In genomic region chr10:118485641-118486040, GRCh38 we compare ENCODE assay signal across 33 cellular contexts.
"Had no signal": no experiment of that assay in that cellular context is flagged by ENCODE, and none has a peak within 500 bp of the region (broad histone marks: within the 10 kb centered on the region; RNA-seq: fewer than 3 reads in every experiment).

No MANE protein-coding gene starts in this region.

- FAIRE-seq: endometrium, frontal cortex, small intestine had no signal

- H3K27me3 Mint-ChIP-seq: T-helper 17 cell had no signal

- H3K36me3 ChIP-seq: cardiac muscle cell, colonic mucosa, ovary, prostate gland, sigmoid colon, upper lobe of right lung had no signal

- H3K4me1 ChIP-seq: body of pancreas, colonic mucosa, prostate gland, sigmoid colon, upper lobe of right lung had no signal

- DNase-seq: activated CD4-positive, alpha-beta T cell treated with anti-CD3 and anti-CD28 coated beads, Interleukin-2, amount 50 U/mL, for 1 hour; activated CD8-positive, alpha-beta T cell treated with anti-CD3 and anti-CD28 coated beads for 36 hours; activated gamma-delta T cell treated with Interleukin-2 at 50 U/mL for 16 hours; activated T-cell treated with anti-CD3 and anti-CD28 coated beads, Interleukin-2, amount 50 U/mL, for 4 hours; anterior cingulate cortex; body of pancreas; cerebellar nuclear complex; colonic mucosa; effector CD8-positive, alpha-beta T cell; islet precursor cell; left cardiac atrium; left ventricle myocardium superior; ovary; retina; sigmoid colon; small intestine; stimulated activated CD4-positive, alpha-beta T cell treated with anti-CD3 and anti-CD28 coated beads, Interleukin-4, amount 100 ng/mL, for 24 hours; stimulated activated naive CD8-positive, alpha-beta T cell treated with anti-CD3 and anti-CD28 coated beads, Interleukin-15, amount 100 ng/mL, for 72 hours; substantia nigra; SW 1271; T-helper 17 cell; upper lobe of right lung had no signal

- H3K36me3 Mint-ChIP-seq: stimulated activated effector memory CD8-positive, alpha-beta T cell treated with anti-CD3 and anti-CD28 coated beads, Interleukin-12 subunit alpha, Interleukin-12 subunit beta, amount 100 ng/mL, for 72 hours had no signal

- H3K4me3 ChIP-seq: body of pancreas, cardiac muscle cell, colonic mucosa, hepatocyte, ovary, prostate gland, sigmoid colon, upper lobe of right lung had no signal

- H3K79me2 ChIP-seq: hepatocyte had no signal

- H3K27ac ChIP-seq: body of pancreas, cardiac muscle cell, colonic mucosa, epithelial cell of prostate, hepatocyte, ovary, prostate gland, sigmoid colon, upper lobe of right lung had no signal

- H2AFZ ChIP-seq: hepatocyte had no signal

- H3K27ac Mint-ChIP-seq: activated CD8-positive, alpha-beta T cell treated with anti-CD3 and anti-CD28 coated beads for 36 hours; activated naive CD4-positive, alpha-beta T cell treated with anti-CD3 and anti-CD28 coated beads, Interleukin-2, amount 50 U/mL, for 24 hours; activated T-helper 17 cell treated with anti-CD3 and anti-CD28 coated beads, Interleukin-2, amount 50 U/mL, for 72 hours; nephron; stimulated activated effector memory CD8-positive, alpha-beta T cell treated with anti-CD3 and anti-CD28 coated beads, Interleukin-12 subunit alpha, Interleukin-12 subunit beta, amount 100 ng/mL, for 72 hours; stimulated activated naive CD8-positive, alpha-beta T cell treated with anti-CD3 and anti-CD28 coated beads, Interleukin-15, amount 100 ng/mL, for 72 hours; T-helper 17 cell; WTC11 had no signal

- H3K9me3 ChIP-seq: body of pancreas, colonic mucosa, ovary, prostate gland, sigmoid colon, upper lobe of right lung had no signal

- H3K4me1 Mint-ChIP-seq: activated naive CD4-positive, alpha-beta T cell treated with anti-CD3 and anti-CD28 coated beads, Interleukin-2, amount 50 U/mL, for 24 hours; activated T-helper 17 cell treated with anti-CD3 and anti-CD28 coated beads, Interleukin-2, amount 50 U/mL, for 72 hours; stimulated activated effector memory CD8-positive, alpha-beta T cell treated with anti-CD3 and anti-CD28 coated beads, Interleukin-12 subunit alpha, Interleukin-12 subunit beta, amount 100 ng/mL, for 72 hours; stimulated activated naive CD8-positive, alpha-beta T cell treated with anti-CD3 and anti-CD28 coated beads, Interleukin-15, amount 100 ng/mL, for 72 hours; T-helper 17 cell; WTC11 had no signal

- H3K4me3 Mint-ChIP-seq: activated CD8-positive, alpha-beta T cell treated with anti-CD3 and anti-CD28 coated beads for 36 hours; activated naive CD4-positive, alpha-beta T cell treated with anti-CD3 and anti-CD28 coated beads, Interleukin-2, amount 50 U/mL, for 24 hours; activated T-cell treated with anti-CD3 and anti-CD28 coated beads, Interleukin-2, amount 50 U/mL, for 4 hours; activated T-helper 17 cell treated with anti-CD3 and anti-CD28 coated beads, Interleukin-2, amount 50 U/mL, for 72 hours; nephron; stimulated activated effector memory CD8-positive, alpha-beta T cell treated with anti-CD3 and anti-CD28 coated beads, Interleukin-12 subunit alpha, Interleukin-12 subunit beta, amount 100 ng/mL, for 72 hours; stimulated activated naive CD8-positive, alpha-beta T cell treated with anti-CD3 and anti-CD28 coated beads, Interleukin-15, amount 100 ng/mL, for 72 hours; T-helper 17 cell; WTC11 had no signal

- H3K27me3 ChIP-seq: body of pancreas, cardiac muscle cell, colonic mucosa, hepatocyte, ovary, sigmoid colon, upper lobe of right lung had no signal

- H3K4me2 ChIP-seq: hepatocyte had no signal

- ATAC-seq: activated CD8-positive, alpha-beta T cell treated with anti-CD3 and anti-CD28 coated beads for 36 hours; activated T-cell treated with anti-CD3 and anti-CD28 coated beads, Interleukin-2, amount 50 U/mL, for 4 hours; activated T-helper 17 cell treated with anti-CD3 and anti-CD28 coated beads, Interleukin-2, amount 50 U/mL, for 72 hours; body of pancreas; left cardiac atrium; left ventricle myocardium superior; stimulated activated effector memory CD8-positive, alpha-beta T cell treated with anti-CD3 and anti-CD28 coated beads, Interleukin-12 subunit alpha, Interleukin-12 subunit beta, amount 100 ng/mL, for 72 hours; stimulated activated naive CD8-positive, alpha-beta T cell treated with anti-CD3 and anti-CD28 coated beads, Interleukin-15, amount 100 ng/mL, for 72 hours; T-helper 17 cell; upper lobe of right lung; WTC11 had no signal
